Comparison of ENCODE assay signal across 1 cellular context in genomic region chr2:135817466-135817865, GRCh38.
TF ChIP-seq lines count a peak whose summit lies in the region.

No MANE protein-coding gene starts in this region.

TF ChIP-seq in IMR-90, 13 proteins besides CTCF, POLR2A, EP300 and RAD21 (continued from another document):
- TF ChIP-seq, protein P1, sequence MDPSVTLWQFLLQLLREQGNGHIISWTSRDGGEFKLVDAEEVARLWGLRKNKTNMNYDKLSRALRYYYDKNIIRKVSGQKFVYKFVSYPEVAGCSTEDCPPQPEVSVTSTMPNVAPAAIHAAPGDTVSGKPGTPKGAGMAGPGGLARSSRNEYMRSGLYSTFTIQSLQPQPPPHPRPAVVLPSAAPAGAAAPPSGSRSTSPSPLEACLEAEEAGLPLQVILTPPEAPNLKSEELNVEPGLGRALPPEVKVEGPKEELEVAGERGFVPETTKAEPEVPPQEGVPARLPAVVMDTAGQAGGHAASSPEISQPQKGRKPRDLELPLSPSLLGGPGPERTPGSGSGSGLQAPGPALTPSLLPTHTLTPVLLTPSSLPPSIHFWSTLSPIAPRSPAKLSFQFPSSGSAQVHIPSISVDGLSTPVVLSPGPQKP (IDR thresholded peaks at IDR 0.05; ENCODE audit: borderline replicate concordance, low read depth, low read length) = no peak
- TF ChIP-seq CHD1 (IDR thresholded peaks at IDR 0.05; ENCODE audit: low read depth, low read length) (no peak), MAFK (IDR thresholded peaks at IDR 0.05; ENCODE audit: low read depth, low read length) (no peak), BHLHE40 (IDR thresholded peaks at IDR 0.05; ENCODE audit: low read depth, low read length) (no peak), NFE2L2 (IDR thresholded peaks at IDR 0.05; ENCODE audit: low read depth, low read length) (no peak), CEBPB (IDR thresholded peaks at IDR 0.05; ENCODE audit: low read depth, low read length) (no peak), SMC3 (IDR thresholded peaks at IDR 0.05; ENCODE audit: low read depth, low read length) (no peak), FOS (IDR thresholded peaks at IDR 0.05; ENCODE audit: low read depth, low read length) (no peak), USF2 (IDR thresholded peaks at IDR 0.05; ENCODE audit: low read depth, low read length) (no peak)
